In genomic region chr1:8396912-8397406, GRCh38 we compare ENCODE assay signal across 9 cellular contexts.
DNase-seq lines count a peak whose midpoint lies in the region; ATAC-seq, FAIRE-seq and TF ChIP-seq lines count a peak whose summit lies in the region.
"Had no signal": no experiment of that assay in that cellular context is flagged by ENCODE, and none has a peak within 500 bp of the region (broad histone marks: within the 10 kb centered on the region; RNA-seq: fewer than 3 reads in every experiment).

No MANE protein-coding gene starts in this region.

- H3K9me3 ChIP-seq in Karpas-422 (ENCODE audit: low read length) (no peaks in the 10 kb centered on the region), GM12878 (replicated peaks; ENCODE audit: control insufficient read depth, insufficient read depth, low read length) (no peaks in the 10 kb centered on the region; the same call in 1 of the 3 replicates)

- SMC1A ChIA-PET in GM12878 (lab: Charles Lee; ENCODE audit: uncharacterized antibody, unreplicated experiment): interaction anchor here (0.5 to 3.8 kb wide), 7 partner anchors 12 to 307 kb away, joined by 3 to 29 read pairs (median 4); no protein-coding TSS in a partner anchor

- H3K4me3 ChIP-seq in Karpas-422 (ENCODE audit: low read length) (0 out of 2 replicates have a peak overlapping the region, but pooled peaks have one; percentile 23), GM12878 (peak overlapping the region; percentile 7; the same call in 1 of the 2 replicates)

- H3K4me2 ChIP-seq in Karpas-422 (ENCODE audit: low read depth, low read length, poor library complexity, severe bottlenecking) (peak overlapping the region; percentile 50), GM12878 (ENCODE audit: control insufficient read depth, insufficient read depth) (peak overlapping the region; percentile 90)

- peak; percentile 92 for ATAC-seq in Right ventricle myocardium inferior
- ATAC-seq in GM12878: peak; percentile 77
- peak; percentile 41 for ATAC-seq in left lobe of liver
- no peak for ATAC-seq in GM19467 (IDR thresholded peaks at IDR 0.05; ENCODE audit: unreplicated experiment)

- no peaks in the 10 kb centered on the region for H3K9me2 ChIP-seq in Karpas-422 (replicated peaks; ENCODE audit: insufficient read depth, low read length)

- TF ChIP-seq EP300 in GM12878 (IDR thresholded peaks at IDR 0.05; ENCODE audit: borderline replicate concordance in 1 of 2, control insufficient read depth in 1 of 2, low read depth in 2 of 2, low read length in 2 of 2): no peak

- no peak overlapping the region for H2AFZ ChIP-seq in Karpas-422 (ENCODE audit: low read length)
- H2AFZ ChIP-seq in GM12878 (ENCODE audit: control insufficient read depth, low read depth, low read length): no peak overlapping the region

- H3K27ac ChIP-seq in Karpas-422 (ENCODE audit: low read length): peak overlapping the region; percentile 71
- peak overlapping the region; percentile 87 for H3K27ac ChIP-seq in GM12878 (ENCODE audit: control insufficient read depth, insufficient read depth)
- peak overlapping the region; percentile 47 for H3K27ac ChIP-seq in substantia nigra (ENCODE audit: low read depth, low read length, poor library complexity, severe bottlenecking)

- POLR2A ChIA-PET in GM12878 (lab: Charles Lee): interaction anchor here (0.7 kb wide), 2 partner anchors 205 to 351 kb away, joined by 4 to 7 read pairs; no protein-coding TSS in a partner anchor

- peak; percentile 84 for FAIRE-seq in GM12878 (lab: Jason Lieb, UNC)
- FAIRE-seq: endometrium had no signal

- no peak for TF ChIP-seq RAD21 in GM12878 (IDR thresholded peaks at IDR 0.05; ENCODE audit: insufficient read depth, low read depth, low read length)

- TF ChIP-seq CTCF in GM12878 (IDR thresholded peaks at IDR 0.05 in 2 of 3, conservative IDR thresholded peaks at IDR 0.05 in 1 of 3; ENCODE audit: control insufficient read depth in 2 of 3, extremely low read depth in 1 of 3, insufficient read depth in 1 of 3, low read depth in 3 of 3, low read length in 3 of 3): no peak

- H4K20me1 ChIP-seq in Karpas-422 (ENCODE audit: insufficient read depth, low read depth, low read length) (peaks cover 46% of the 10 kb centered on the region), GM12878 (ENCODE audit: control insufficient read depth, insufficient read depth) (no peaks in the 10 kb centered on the region)

- CTCF ChIA-PET in GM12878 (lab: Yijun Ruan, JAX): interaction anchor here (1.0 to 2.1 kb wide), 4 partner anchors 12 to 120 kb away, joined by 3 to 7 read pairs (median 4); no protein-coding TSS in a partner anchor

- peaks cover 96% of the 10 kb centered on the region for H3K4me1 ChIP-seq in Karpas-422 (ENCODE audit: low read length)
- peaks cover 48% of the 10 kb centered on the region for H3K4me1 ChIP-seq in GM12878 (ENCODE audit: control insufficient read depth, insufficient read depth, low read length)

- peaks cover 97% of the 10 kb centered on the region for H3K79me2 ChIP-seq in Karpas-422 (ENCODE audit: low read length)
- H3K79me2 ChIP-seq in GM12878 (ENCODE audit: control insufficient read depth, insufficient read depth, low read length): peaks cover 13% of the 10 kb centered on the region

- DNase-seq in Right ventricle myocardium inferior (ENCODE audit: missing footprints) (no peak), cardiac septum (ENCODE audit: low spot score) (no peak), Karpas-422 (peak; percentile 55), GM12878 (ENCODE audit: low read depth, low spot score) (peak; percentile 49), left lobe of liver (ENCODE audit: low spot score) (no peak), substantia nigra (lab: John Stamatoyannopoulos, UW) (no peak), germinal center (ENCODE audit: low spot score) (no peak)

- H3K9ac ChIP-seq in Karpas-422 (ENCODE audit: low read length) (peak overlapping the region; percentile 21), GM12878 (ENCODE audit: control insufficient read depth, insufficient read depth, low read length) (peak overlapping the region; percentile 8; the same call in 1 of the 2 replicates)

- no TSS peak for BruUV-seq in GM12878 (replicated peaks; lab: Mats Ljungman, UMichigan)

- H3K27me3 ChIP-seq in Karpas-422 (ENCODE audit: low read length) (no peaks in the 10 kb centered on the region), GM12878 (replicated peaks in 1 of 2; ENCODE audit: control insufficient read depth in 2 of 2, insufficient read depth in 2 of 2, low read length in 1 of 2) (no peaks in the 10 kb centered on the region)

- TF ChIP-seq POLR2A in GM12878 (IDR thresholded peaks at IDR 0.05; ENCODE audit: low read depth, low read length): no peak

- RAD21 ChIA-PET in GM12878 (lab: Charles Lee; ENCODE audit: unreplicated experiment): interaction anchor here (0.7 to 1.9 kb wide), 8 partner anchors 9 to 165 kb away, joined by 3 to 8 read pairs (median 4); no protein-coding TSS in a partner anchor

- intact Hi-C loops in Right ventricle myocardium inferior (cut with DNase I) (loop anchor here (1.0 kb wide), 1 partner anchor 11 kb away; no protein-coding TSS in a partner anchor), cardiac septum (cut with DNase I) (no loop called here), GM12878 (cut with micrococcal nuclease; ENCODE audit: unreplicated experiment) (loop anchor here (2.0 to 10.0 kb wide), 2 partner anchors 30 to 328 kb away; no protein-coding TSS in a partner anchor)

- in situ Hi-C loops in GM12878 (cut with MboI): no loop called here

- H3K36me3 ChIP-seq in Karpas-422 (ENCODE audit: insufficient read depth, low read length) (peaks cover 79% of the 10 kb centered on the region), GM12878 (ENCODE audit: control insufficient read depth in 2 of 2, insufficient read depth in 2 of 2, low read length in 1 of 2) (peaks cover 0 to 3% of the 10 kb centered on the region in 2 experiments; a peak in 3 of 4 replicates)

- WGBS in GM12878 (ENCODE audit: insufficient coverage, insufficient replicate concordance, low lambda C conversion rate, missing lambda C conversion rate): 0% methylated on average over 4 of the region's 4 CpGs

TF ChIP-seq in GM12878, 131 proteins besides CTCF, POLR2A, EP300 and RAD21:
- TF ChIP-seq USF1 (IDR thresholded peaks at IDR 0.05; ENCODE audit: borderline replicate concordance, extremely low read length, insufficient read depth, low read depth, low read length) (peak; percentile 53), YY1 (IDR thresholded peaks at IDR 0.05; ENCODE audit: low read depth, low read length) (0 out of 2 replicates have a peak, but pooled peaks have one; percentile 4), RAD51 (IDR thresholded peaks at IDR 0.05) (peak; percentile 80), SKIL (IDR thresholded peaks at IDR 0.05; ENCODE audit: low read depth, poor library complexity, severe bottlenecking) (no peak)

Comparison
In these comparisons a context has a peak if more than half of its experiments do, and no peak if none do; other contexts are left out.
1. DNase-seq: peak in Karpas-422 (single experiment) and GM12878 (single experiment); none in Right ventricle myocardium inferior (single experiment), cardiac septum (single experiment), left lobe of liver (single experiment), substantia nigra (0 of 49) and germinal center (single experiment).
2. Peak in every context shown above with its lines, with median percentiles within 50 percentile points of each other: H3K27ac ChIP-seq.